9 cellular contexts compared by ENCODE assay signal in the genomic region with DNA sequence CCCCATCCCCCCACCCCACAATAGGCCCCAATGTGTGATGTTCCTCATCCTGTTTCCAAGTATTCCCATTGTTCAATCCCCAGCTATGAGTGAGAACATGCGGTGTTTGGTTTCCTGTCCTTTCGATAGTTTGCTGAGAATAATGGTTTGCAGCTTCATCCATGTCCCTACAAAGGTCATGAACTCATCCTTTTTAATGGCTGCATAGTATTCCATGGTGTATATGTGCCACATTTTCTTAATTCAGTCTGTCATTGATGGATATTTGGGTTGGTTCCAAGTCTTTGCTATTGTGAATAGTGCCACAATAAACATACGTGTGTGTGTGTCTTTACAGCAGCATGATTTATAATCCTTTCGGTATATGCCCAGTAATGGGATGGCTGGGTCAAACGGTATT. TPM values are rescaled to one million over a fixed set of nuclear protein-coding genes. Genes with fewer than 3 reads are reported as not detected.
"Had no signal": no experiment of that assay in that cellular context is flagged by ENCODE, and none has a peak within 500 bp of the region (broad histone marks: within the 10 kb centered on the region; RNA-seq: fewer than 3 reads in every experiment).

No MANE protein-coding gene starts in this region.

RNA-seq across cellular contexts. Expression of a gene that starts 19.6 kb away (rescaled TPM):
- total RNA-seq: suprapubic skin, temporal lobe, tibial nerve had no signal

RNA-seq across cellular contexts. Expression of a gene that starts 37.0 kb away (rescaled TPM):
- total RNA-seq: thoracic aorta, tibial nerve had no signal

RNA-seq across cellular contexts. Expression of a gene that starts 52.4 kb away (rescaled TPM):
- total RNA-seq: subcutaneous adipose tissue, suprapubic skin, thyroid gland, tibial nerve, transverse colon, upper lobe of right lung, vagina had no signal
